2 cellular contexts compared by ENCODE assay signal in the genomic region with DNA sequence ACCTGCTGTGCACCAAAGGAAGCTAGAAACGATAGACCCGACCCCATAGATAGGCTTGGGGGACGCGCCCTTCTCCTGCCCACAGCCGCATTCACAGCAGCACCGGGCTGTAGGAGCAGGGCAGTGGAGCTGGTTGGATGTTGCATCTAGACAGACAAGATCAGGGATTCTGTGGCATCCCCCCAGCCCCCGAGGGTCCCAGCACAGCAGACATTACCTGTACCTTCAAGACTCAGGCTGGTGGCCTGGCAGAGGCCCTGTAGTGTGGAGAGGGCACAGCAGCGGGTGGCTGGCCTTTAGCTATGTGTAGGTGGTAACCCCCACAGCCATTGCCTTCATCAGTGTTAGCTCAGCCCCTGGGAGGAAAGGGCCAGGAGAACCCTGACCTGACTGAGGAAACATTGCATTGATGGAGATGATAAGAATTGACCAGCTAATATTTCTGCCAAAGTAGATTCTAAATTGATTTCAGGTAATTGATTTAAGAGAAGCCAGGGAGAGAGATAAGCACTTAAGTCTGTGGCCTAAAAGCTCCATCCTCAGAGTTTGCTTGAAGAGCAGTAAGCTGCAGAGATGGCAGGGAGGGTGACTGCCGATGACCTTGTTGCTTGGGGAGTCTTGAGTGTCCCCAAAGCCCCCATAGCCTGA.
TF ChIP-seq lines count a peak whose summit lies in the region.

No MANE protein-coding gene starts in this region.

TF ChIP-seq in SK-N-SH treated with all-trans-retinoic acid at 6 μM for 48 hours, 23 proteins besides CTCF, POLR2A, EP300 and RAD21 (continued from another document):
- TF ChIP-seq, protein P1, sequence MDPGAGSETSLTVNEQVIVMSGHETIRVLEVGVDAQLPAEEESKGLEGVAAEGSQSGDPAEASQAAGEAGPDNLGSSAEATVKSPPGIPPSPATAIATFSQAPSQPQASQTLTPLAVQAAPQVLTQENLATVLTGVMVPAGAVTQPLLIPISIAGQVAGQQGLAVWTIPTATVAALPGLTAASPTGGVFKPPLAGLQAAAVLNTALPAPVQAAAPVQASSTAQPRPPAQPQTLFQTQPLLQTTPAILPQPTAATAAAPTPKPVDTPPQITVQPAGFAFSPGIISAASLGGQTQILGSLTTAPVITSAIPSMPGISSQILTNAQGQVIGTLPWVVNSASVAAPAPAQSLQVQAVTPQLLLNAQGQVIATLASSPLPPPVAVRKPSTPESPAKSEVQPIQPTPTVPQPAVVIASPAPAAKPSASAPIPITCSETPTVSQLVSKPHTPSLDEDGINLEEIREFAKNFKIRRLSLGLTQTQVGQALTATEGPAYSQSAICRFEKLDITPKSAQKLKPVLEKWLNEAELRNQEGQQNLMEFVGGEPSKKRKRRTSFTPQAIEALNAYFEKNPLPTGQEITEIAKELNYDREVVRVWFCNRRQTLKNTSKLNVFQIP (CRISPR knock-in tag; IDR thresholded peaks at IDR 0.05; ENCODE audit: borderline replicate concordance, low read depth) = no peak
- TF ChIP-seq, protein P2, sequence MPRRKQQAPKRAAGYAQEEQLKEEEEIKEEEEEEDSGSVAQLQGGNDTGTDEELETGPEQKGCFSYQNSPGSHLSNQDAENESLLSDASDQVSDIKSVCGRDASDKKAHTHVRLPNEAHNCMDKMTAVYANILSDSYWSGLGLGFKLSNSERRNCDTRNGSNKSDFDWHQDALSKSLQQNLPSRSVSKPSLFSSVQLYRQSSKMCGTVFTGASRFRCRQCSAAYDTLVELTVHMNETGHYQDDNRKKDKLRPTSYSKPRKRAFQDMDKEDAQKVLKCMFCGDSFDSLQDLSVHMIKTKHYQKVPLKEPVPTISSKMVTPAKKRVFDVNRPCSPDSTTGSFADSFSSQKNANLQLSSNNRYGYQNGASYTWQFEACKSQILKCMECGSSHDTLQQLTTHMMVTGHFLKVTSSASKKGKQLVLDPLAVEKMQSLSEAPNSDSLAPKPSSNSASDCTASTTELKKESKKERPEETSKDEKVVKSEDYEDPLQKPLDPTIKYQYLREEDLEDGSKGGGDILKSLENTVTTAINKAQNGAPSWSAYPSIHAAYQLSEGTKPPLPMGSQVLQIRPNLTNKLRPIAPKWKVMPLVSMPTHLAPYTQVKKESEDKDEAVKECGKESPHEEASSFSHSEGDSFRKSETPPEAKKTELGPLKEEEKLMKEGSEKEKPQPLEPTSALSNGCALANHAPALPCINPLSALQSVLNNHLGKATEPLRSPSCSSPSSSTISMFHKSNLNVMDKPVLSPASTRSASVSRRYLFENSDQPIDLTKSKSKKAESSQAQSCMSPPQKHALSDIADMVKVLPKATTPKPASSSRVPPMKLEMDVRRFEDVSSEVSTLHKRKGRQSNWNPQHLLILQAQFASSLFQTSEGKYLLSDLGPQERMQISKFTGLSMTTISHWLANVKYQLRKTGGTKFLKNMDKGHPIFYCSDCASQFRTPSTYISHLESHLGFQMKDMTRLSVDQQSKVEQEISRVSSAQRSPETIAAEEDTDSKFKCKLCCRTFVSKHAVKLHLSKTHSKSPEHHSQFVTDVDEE (CRISPR knock-in tag; IDR thresholded peaks at IDR 0.05) = no peak
- TF ChIP-seq TCF4 (CRISPR knock-in tag; IDR thresholded peaks at IDR 0.05; ENCODE audit: borderline replicate concordance) (no peak), TOX (CRISPR knock-in tag; IDR thresholded peaks at IDR 0.05; ENCODE audit: borderline replicate concordance) (no peak), ZNF565 (CRISPR knock-in tag; conservative IDR thresholded peaks at IDR 0.05; ENCODE audit: low read depth) (no peak), CSRNP3 (CRISPR knock-in tag; IDR thresholded peaks at IDR 0.05) (no peak), ZC3H10 (CRISPR knock-in tag; IDR thresholded peaks at IDR 0.05) (no peak), PPARA (CRISPR knock-in tag; IDR thresholded peaks at IDR 0.05; ENCODE audit: borderline replicate concordance) (no peak), ARNTL (CRISPR knock-in tag; IDR thresholded peaks at IDR 0.05; ENCODE audit: borderline replicate concordance, low read depth) (no peak)
TF ChIP-seq in SK-N-SH treated with all-trans-retinoic acid at 6 μM for 48 hours: peak in this region for 0.

TF ChIP-seq in H1, 55 proteins besides CTCF, POLR2A, EP300 and RAD21 (continued from another document):
- TF ChIP-seq, protein P3, sequence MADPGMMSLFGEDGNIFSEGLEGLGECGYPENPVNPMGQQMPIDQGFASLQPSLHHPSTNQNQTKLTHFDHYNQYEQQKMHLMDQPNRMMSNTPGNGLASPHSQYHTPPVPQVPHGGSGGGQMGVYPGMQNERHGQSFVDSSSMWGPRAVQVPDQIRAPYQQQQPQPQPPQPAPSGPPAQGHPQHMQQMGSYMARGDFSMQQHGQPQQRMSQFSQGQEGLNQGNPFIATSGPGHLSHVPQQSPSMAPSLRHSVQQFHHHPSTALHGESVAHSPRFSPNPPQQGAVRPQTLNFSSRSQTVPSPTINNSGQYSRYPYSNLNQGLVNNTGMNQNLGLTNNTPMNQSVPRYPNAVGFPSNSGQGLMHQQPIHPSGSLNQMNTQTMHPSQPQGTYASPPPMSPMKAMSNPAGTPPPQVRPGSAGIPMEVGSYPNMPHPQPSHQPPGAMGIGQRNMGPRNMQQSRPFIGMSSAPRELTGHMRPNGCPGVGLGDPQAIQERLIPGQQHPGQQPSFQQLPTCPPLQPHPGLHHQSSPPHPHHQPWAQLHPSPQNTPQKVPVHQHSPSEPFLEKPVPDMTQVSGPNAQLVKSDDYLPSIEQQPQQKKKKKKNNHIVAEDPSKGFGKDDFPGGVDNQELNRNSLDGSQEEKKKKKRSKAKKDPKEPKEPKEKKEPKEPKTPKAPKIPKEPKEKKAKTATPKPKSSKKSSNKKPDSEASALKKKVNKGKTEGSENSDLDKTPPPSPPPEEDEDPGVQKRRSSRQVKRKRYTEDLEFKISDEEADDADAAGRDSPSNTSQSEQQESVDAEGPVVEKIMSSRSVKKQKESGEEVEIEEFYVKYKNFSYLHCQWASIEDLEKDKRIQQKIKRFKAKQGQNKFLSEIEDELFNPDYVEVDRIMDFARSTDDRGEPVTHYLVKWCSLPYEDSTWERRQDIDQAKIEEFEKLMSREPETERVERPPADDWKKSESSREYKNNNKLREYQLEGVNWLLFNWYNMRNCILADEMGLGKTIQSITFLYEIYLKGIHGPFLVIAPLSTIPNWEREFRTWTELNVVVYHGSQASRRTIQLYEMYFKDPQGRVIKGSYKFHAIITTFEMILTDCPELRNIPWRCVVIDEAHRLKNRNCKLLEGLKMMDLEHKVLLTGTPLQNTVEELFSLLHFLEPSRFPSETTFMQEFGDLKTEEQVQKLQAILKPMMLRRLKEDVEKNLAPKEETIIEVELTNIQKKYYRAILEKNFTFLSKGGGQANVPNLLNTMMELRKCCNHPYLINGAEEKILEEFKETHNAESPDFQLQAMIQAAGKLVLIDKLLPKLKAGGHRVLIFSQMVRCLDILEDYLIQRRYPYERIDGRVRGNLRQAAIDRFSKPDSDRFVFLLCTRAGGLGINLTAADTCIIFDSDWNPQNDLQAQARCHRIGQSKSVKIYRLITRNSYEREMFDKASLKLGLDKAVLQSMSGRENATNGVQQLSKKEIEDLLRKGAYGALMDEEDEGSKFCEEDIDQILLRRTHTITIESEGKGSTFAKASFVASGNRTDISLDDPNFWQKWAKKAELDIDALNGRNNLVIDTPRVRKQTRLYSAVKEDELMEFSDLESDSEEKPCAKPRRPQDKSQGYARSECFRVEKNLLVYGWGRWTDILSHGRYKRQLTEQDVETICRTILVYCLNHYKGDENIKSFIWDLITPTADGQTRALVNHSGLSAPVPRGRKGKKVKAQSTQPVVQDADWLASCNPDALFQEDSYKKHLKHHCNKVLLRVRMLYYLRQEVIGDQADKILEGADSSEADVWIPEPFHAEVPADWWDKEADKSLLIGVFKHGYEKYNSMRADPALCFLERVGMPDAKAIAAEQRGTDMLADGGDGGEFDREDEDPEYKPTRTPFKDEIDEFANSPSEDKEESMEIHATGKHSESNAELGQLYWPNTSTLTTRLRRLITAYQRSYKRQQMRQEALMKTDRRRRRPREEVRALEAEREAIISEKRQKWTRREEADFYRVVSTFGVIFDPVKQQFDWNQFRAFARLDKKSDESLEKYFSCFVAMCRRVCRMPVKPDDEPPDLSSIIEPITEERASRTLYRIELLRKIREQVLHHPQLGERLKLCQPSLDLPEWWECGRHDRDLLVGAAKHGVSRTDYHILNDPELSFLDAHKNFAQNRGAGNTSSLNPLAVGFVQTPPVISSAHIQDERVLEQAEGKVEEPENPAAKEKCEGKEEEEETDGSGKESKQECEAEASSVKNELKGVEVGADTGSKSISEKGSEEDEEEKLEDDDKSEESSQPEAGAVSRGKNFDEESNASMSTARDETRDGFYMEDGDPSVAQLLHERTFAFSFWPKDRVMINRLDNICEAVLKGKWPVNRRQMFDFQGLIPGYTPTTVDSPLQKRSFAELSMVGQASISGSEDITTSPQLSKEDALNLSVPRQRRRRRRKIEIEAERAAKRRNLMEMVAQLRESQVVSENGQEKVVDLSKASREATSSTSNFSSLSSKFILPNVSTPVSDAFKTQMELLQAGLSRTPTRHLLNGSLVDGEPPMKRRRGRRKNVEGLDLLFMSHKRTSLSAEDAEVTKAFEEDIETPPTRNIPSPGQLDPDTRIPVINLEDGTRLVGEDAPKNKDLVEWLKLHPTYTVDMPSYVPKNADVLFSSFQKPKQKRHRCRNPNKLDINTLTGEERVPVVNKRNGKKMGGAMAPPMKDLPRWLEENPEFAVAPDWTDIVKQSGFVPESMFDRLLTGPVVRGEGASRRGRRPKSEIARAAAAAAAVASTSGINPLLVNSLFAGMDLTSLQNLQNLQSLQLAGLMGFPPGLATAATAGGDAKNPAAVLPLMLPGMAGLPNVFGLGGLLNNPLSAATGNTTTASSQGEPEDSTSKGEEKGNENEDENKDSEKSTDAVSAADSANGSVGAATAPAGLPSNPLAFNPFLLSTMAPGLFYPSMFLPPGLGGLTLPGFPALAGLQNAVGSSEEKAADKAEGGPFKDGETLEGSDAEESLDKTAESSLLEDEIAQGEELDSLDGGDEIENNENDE (IDR thresholded peaks at IDR 0.05; ENCODE audit: insufficient replicate concordance, low read length) = no peak
